ENCODE assay signal across 17 cellular contexts in the genomic region with DNA sequence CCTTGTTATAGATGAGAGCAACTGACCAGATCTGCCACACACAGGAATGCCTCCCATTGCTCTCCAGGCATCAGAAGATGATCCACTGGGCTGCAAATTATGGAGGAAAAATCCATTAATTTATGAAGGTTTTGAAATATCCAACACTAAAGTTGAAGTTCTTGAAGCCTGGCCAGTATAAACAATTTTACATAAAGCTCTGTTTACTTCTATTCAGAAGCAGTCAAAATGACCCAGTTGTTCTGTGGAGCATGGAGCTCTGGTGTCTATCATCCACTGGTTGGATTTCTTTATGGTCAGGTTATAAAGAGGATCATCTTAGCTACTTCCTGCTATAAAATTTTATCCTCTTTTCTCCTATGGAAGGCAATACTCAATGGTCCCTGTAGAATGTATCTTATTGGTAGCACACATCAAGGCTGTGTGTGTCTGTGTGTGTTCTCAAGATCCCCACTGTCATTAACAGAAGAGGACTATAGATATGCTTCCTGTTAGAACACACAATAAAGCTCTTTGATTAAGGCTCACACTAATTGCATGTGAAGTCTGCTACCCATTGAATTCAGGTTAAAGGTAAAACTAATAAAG.
"Had no signal": no experiment of that assay in that cellular context is flagged by ENCODE, and none has a peak within 500 bp of the region (broad histone marks: within the 10 kb centered on the region; RNA-seq: fewer than 3 reads in every experiment).

No MANE protein-coding gene starts in this region.

- H3K27ac Mint-ChIP-seq: immature natural killer cell, natural killer cell, neural progenitor cell had no signal

- H3K27ac ChIP-seq: epithelial cell of prostate, esophagus muscularis mucosa, foreskin keratinocyte, neural progenitor cell, ovary, right atrium auricular region, sigmoid colon, skin epidermis had no signal

- DNase-seq: effector memory CD4-positive, alpha-beta T cell; foreskin keratinocyte; immature natural killer cell; kidney; left cardiac atrium; natural killer cell; nucleus accumbens; ovary; sigmoid colon; stimulated activated CD4-positive, alpha-beta T cell treated with anti-CD3 and anti-CD28 coated beads, Interleukin-12 subunit alpha, Interleukin-12 subunit beta, amount 100 ng/mL, for 4 hours; stimulated activated naive CD4-positive, alpha-beta T cell treated with Interleukin-2 at 50 U/mL for 16 hours; trophoblast cell had no signal

- H3K4me1 ChIP-seq: neural progenitor cell, right atrium auricular region had no signal

- ATAC-seq: foreskin keratinocyte, natural killer cell had no signal

- H3K4me3 ChIP-seq: esophagus muscularis mucosa, neural progenitor cell, ovary, right atrium auricular region, sigmoid colon, skin epidermis had no signal

- H3K9ac ChIP-seq: neural progenitor cell had no signal

- H3K36me3 ChIP-seq: esophagus muscularis mucosa, neural progenitor cell, ovary, right atrium auricular region, sigmoid colon had no signal

- H3K36me3 Mint-ChIP-seq: immature natural killer cell, neural progenitor cell had no signal

- H3K4me3 Mint-ChIP-seq: immature natural killer cell, natural killer cell, neural progenitor cell had no signal

- FAIRE-seq: kidney had no signal

- H3K9me3 Mint-ChIP-seq: neural progenitor cell had no signal

- H3K4me1 Mint-ChIP-seq: immature natural killer cell, natural killer cell, neural progenitor cell had no signal

- H3K9me3 ChIP-seq: esophagus muscularis mucosa, ovary, right atrium auricular region, sigmoid colon had no signal

- H3K27me3 ChIP-seq: esophagus muscularis mucosa, foreskin keratinocyte, neural progenitor cell, ovary, right atrium auricular region, sigmoid colon had no signal
